ENCODE assay signal across 14 cellular contexts in the genomic region with DNA sequence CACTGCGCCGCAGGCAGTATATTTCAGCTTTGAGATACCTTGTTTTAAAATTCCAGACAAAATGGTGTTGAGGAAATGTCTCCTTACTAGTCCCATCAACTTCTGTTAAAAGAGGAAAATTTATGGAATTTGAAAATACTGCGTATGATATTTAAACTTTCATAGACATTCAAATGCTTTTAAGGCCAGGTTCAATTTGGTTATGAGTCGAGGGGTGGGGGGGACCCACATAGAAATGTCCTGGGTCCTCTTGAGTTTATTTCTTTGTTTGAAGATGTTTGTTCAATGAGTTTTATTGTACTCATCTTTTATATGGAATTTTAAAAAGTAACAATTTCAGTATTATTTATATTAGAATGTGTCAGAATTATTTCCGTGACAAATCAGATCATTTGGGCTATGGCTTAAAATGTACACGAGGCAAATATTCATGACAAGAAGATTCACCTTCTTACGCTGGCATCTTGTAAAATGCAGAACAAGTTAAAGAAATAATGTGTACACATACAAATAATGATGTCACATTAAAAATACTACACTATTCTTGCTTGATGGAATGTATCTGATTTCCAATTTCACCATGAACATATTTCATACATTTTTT. TPM values are rescaled to one million over a fixed set of nuclear protein-coding genes. Genes with fewer than 3 reads are reported as not detected.
DNase-seq lines count a peak whose midpoint lies in the region; ATAC-seq, FAIRE-seq and TF ChIP-seq lines count a peak whose summit lies in the region.
"Had no signal": no experiment of that assay in that cellular context is flagged by ENCODE, and none has a peak within 500 bp of the region (broad histone marks: within the 10 kb centered on the region; RNA-seq: fewer than 3 reads in every experiment).

No MANE protein-coding gene starts in this region.

- H3K9me3 Mint-ChIP-seq in activated T-cell treated with anti-CD3 and anti-CD28 coated beads, Interleukin-2, amount 50 U/mL, for 4 hours = no peaks in the 10 kb centered on the region

- H3K9ac ChIP-seq in SU-DHL-6 (ENCODE audit: low read length) (peak overlapping the region; percentile 72), HepG2 (ENCODE audit: insufficient read depth, low read depth, low read length) (no peak overlapping the region)

- H2AFZ ChIP-seq in SU-DHL-6 (ENCODE audit: low read depth, low read length, severe bottlenecking) (no peak overlapping the region), HepG2 (ENCODE audit: low read length) (no peak overlapping the region)

- intact Hi-C loops in HepG2 (cut with micrococcal nuclease; ENCODE audit: unreplicated experiment) = no loop called here

- H3K9me3 ChIP-seq in SU-DHL-6 (ENCODE audit: insufficient read depth, low read length) (no peaks in the 10 kb centered on the region), HepG2 (ENCODE audit: low read length) (no peaks in the 10 kb centered on the region), suprapubic skin (no peaks in the 10 kb centered on the region)
- H3K9me3 ChIP-seq: body of pancreas had no signal

- TF ChIP-seq RAD21 in HepG2 (CRISPR knock-in tag; IDR thresholded peaks at IDR 0.05) = no peak

- H3K27me3 Mint-ChIP-seq in activated T-cell treated with anti-CD3 and anti-CD28 coated beads, Interleukin-2, amount 50 U/mL, for 4 hours (ENCODE audit: low read depth) = no peaks in the 10 kb centered on the region

- H3K4me2 ChIP-seq in SU-DHL-6 (ENCODE audit: low read depth, low read length, poor library complexity, severe bottlenecking) (peak overlapping the region; percentile 91), HepG2 (ENCODE audit: low read depth, low read length) (no peak overlapping the region)

- BruUV-seq in HepG2 (replicated peaks; lab: Mats Ljungman, UMichigan) = no TSS peak

- peaks cover 25% of the 10 kb centered on the region for H3K36me3 Mint-ChIP-seq in activated T-cell treated with anti-CD3 and anti-CD28 coated beads, Interleukin-2, amount 50 U/mL, for 4 hours (ENCODE audit: insufficient read depth)

- WGBS in HepG2 (ENCODE audit: low lambda C conversion rate) = 51% methylated on average over 7 of the region's 7 CpGs
- WGBS in suprapubic skin = 74% methylated on average over 7 of the region's 7 CpGs

- POLR2A ChIA-PET in HepG2 (lab: Yijun Ruan, JAX) = no interaction called here

- H3K4me3 ChIP-seq in SU-DHL-6 (ENCODE audit: insufficient read depth, low read length, poor library complexity, severe bottlenecking) = peak overlapping the region; percentile 81
- no peak overlapping the region for H3K4me3 ChIP-seq in HepG2 (replicated peaks in 1 of 3; ENCODE audit: insufficient read depth in 1 of 3, low read depth in 2 of 3, low read length in 3 of 3)
- H3K4me3 ChIP-seq in suprapubic skin = peak overlapping the region; percentile 57
- H3K4me3 ChIP-seq: body of pancreas had no signal

- TF ChIP-seq CTCF in SU-DHL-6 (IDR thresholded peaks at IDR 0.05; ENCODE audit: insufficient read depth, low read length, poor library complexity, severe bottlenecking) = no peak
- no peak for TF ChIP-seq CTCF in HepG2 (CRISPR knock-in tag; IDR thresholded peaks at IDR 0.05)
- TF ChIP-seq CTCF in suprapubic skin (IDR thresholded peaks at IDR 0.05) = no peak

- H3K27ac ChIP-seq in SU-DHL-6 (ENCODE audit: low read depth, low read length) = peak overlapping the region; percentile 93
- H3K27ac ChIP-seq in HepG2 (ENCODE audit: extremely low read length, insufficient read depth, low read length) = no peak overlapping the region
- peak overlapping the region; percentile 70 for H3K27ac ChIP-seq in suprapubic skin

- TF ChIP-seq POLR2A in HepG2 (IDR thresholded peaks at IDR 0.05; ENCODE audit: insufficient read depth in 1 of 2, low read depth in 2 of 2, low read length in 2 of 2) (no peak), suprapubic skin (IDR thresholded peaks at IDR 0.05) (no peak)

- H3K27me3 ChIP-seq in SU-DHL-6 (ENCODE audit: low read length) = no peaks in the 10 kb centered on the region
- peaks cover 5 to 60% of the 10 kb centered on the region in 2 experiments; a peak in 4 of 5 replicates for H3K27me3 ChIP-seq in HepG2 (ENCODE audit: control insufficient read depth in 1 of 2, insufficient read depth in 2 of 2, low read length in 2 of 2)
- H3K27me3 ChIP-seq in suprapubic skin = peaks cover 49% of the 10 kb centered on the region

- peaks cover 59% of the 10 kb centered on the region for H3K79me2 ChIP-seq in SU-DHL-6 (ENCODE audit: insufficient read depth, low read length)
- no peaks in the 10 kb centered on the region for H3K79me2 ChIP-seq in HepG2 (ENCODE audit: insufficient read depth, low read length)

- in situ Hi-C loops in HepG2 (cut with HindIII; ENCODE audit: extremely low pct_ligation_motif_present, low pct_unique_long_range_greater_than_20kb) = no loop called here

- peaks cover 47% of the 10 kb centered on the region for H3K4me1 Mint-ChIP-seq in activated T-cell treated with anti-CD3 and anti-CD28 coated beads, Interleukin-2, amount 50 U/mL, for 4 hours (ENCODE audit: low read depth)

- DNase-seq in activated T-cell treated with anti-CD3 and anti-CD28 coated beads, Interleukin-2, amount 50 U/mL, for 4 hours = no peak
- DNase-seq in activated T-cell treated with anti-CD3 and anti-CD28 coated beads, Interleukin-2, amount 50 U/mL, for 1 hour = no peak
- DNase-seq in HepG2 (ENCODE audit: low spot score) (no peak), suprapubic skin (ENCODE audit: low spot score in 2 of 2) (no peak), putamen (ENCODE audit: low spot score) (no peak)
- DNase-seq: body of pancreas, GDM1, NCI-H2171 had no signal

- H4K20me1 ChIP-seq in SU-DHL-6 (ENCODE audit: low read depth, low read length) (no peaks in the 10 kb centered on the region), HepG2 (ENCODE audit: insufficient read depth, low read length) (no peaks in the 10 kb centered on the region)

- ATAC-seq in activated T-cell treated with anti-CD3 and anti-CD28 coated beads, Interleukin-2, amount 50 U/mL, for 4 hours = no peak
- ATAC-seq in HepG2 = no peak
- ATAC-seq in GM18502 (IDR thresholded peaks at IDR 0.05; ENCODE audit: poor library complexity, unreplicated experiment) = no peak
- no peak for ATAC-seq in HG02938 (IDR thresholded peaks at IDR 0.05; ENCODE audit: unreplicated experiment)
- ATAC-seq: body of pancreas had no signal

- no peak for FAIRE-seq in HepG2 (lab: Jason Lieb, UNC)
- FAIRE-seq: keratinocyte had no signal

- H3K9me2 ChIP-seq in SU-DHL-6 (replicated peaks; ENCODE audit: insufficient read depth, low read length) = no peaks in the 10 kb centered on the region

- no peaks in the 10 kb centered on the region for H3K4me1 ChIP-seq in HepG2 (ENCODE audit: insufficient read depth, low read length)
- peaks cover 10% of the 10 kb centered on the region for H3K4me1 ChIP-seq in suprapubic skin

- CTCF ChIA-PET in HepG2 (lab: Yijun Ruan, JAX; ENCODE audit: low intra/inter-chr PET ratio, low total read pairs) = no interaction called here

- H3F3A ChIP-seq in SU-DHL-6 (ENCODE audit: insufficient read depth) = peaks cover 74% of the 10 kb centered on the region

- peaks cover 5% of the 10 kb centered on the region; the same call in 1 of the 2 replicates for H3K36me3 ChIP-seq in SU-DHL-6 (ENCODE audit: low read length)
- no peaks in the 10 kb centered on the region for H3K36me3 ChIP-seq in HepG2 (replicated peaks in 1 of 2; ENCODE audit: control insufficient read depth in 1 of 2, insufficient read depth in 2 of 2, low read length in 2 of 2)
- H3K36me3 ChIP-seq in suprapubic skin = no peaks in the 10 kb centered on the region

- H3K4me3 Mint-ChIP-seq in activated T-cell treated with anti-CD3 and anti-CD28 coated beads, Interleukin-2, amount 50 U/mL, for 4 hours = peak overlapping the region; percentile 97

- TF ChIP-seq EP300 in HepG2 (IDR thresholded peaks at IDR 0.05; ENCODE audit: low read depth in 2 of 2, low read length in 2 of 2) (no peak), HepG2 (CRISPR knock-in tag; IDR thresholded peaks at IDR 0.05; ENCODE audit: borderline replicate concordance) (no peak), suprapubic skin (IDR thresholded peaks at IDR 0.05) (no peak)

TF ChIP-seq in HepG2, 621 proteins besides CTCF, POLR2A, EP300 and RAD21:
- TF ChIP-seq SRSF1 (optimal IDR thresholded peaks at IDR 0.05; ENCODE audit: low read depth, low read length) (no peak), CREB1 (IDR thresholded peaks at IDR 0.05) (0 out of 2 replicates have a peak, but pooled peaks have one; percentile 5), CREB1 (CRISPR knock-in tag; IDR thresholded peaks at IDR 0.05) (no peak)

RNA-seq across cellular contexts. Expression of a gene that starts 1.3 kb away (rescaled TPM):
- total RNA-seq in activated T-cell treated with anti-CD3 and anti-CD28 coated beads, Interleukin-2, amount 50 U/mL, for 4 hours = 100 to 1,000 TPM; 168 to 229 (median 228) TPM
- total RNA-seq in HepG2 (2016; rRNA removed; fragmentation: Illumina TruSeq; extraction: Trizol) (not detected in 2 replicates), suprapubic skin (10 to 100 TPM in 1 of 4 donors, 1 to 10 TPM in 3; 3.2 to 17.5 (median 6.2) TPM)
- not detected in 2 replicates for total RNA-seq in HepG2 (2016; cell fraction: cytosol; rRNA removed; fragmentation: Illumina TruSeq; extraction: Trizol; ENCODE audit: low read depth)
- not detected in 2 replicates for total RNA-seq in HepG2 (2016; cell fraction: insoluble cytoplasmic fraction; rRNA removed; fragmentation: Illumina TruSeq; extraction: Trizol)
- not detected in 2 replicates for total RNA-seq in HepG2 (2016; cell fraction: membrane; rRNA removed; fragmentation: Illumina TruSeq; extraction: Trizol)
- not detected in 2 replicates for total RNA-seq in HepG2 (2016; cell fraction: nucleus; rRNA removed; fragmentation: Illumina TruSeq; extraction: Trizol)
- not detected in 2 replicates for polyA plus RNA-seq in HepG2 (2011; rRNA removed)
- polyA plus RNA-seq in HepG2 (2011; cell fraction: cytosol; rRNA removed) = 0.01 TPM in 1 of 2 replicates, not detected in the other
- not detected in 2 replicates for polyA plus RNA-seq in HepG2 (2011; cell fraction: nucleus; rRNA removed)
- polyA plus RNA-seq in HepG2 (2012) = not detected in 2 replicates
- polyA plus RNA-seq in HepG2 (2016; cell fraction: cytosol; fragmentation: Illumina TruSeq; extraction: Trizol; ENCODE audit: low read depth) = not detected in 2 replicates
- polyA plus RNA-seq in HepG2 (2016; cell fraction: insoluble cytoplasmic fraction; fragmentation: Illumina TruSeq; extraction: Trizol; ENCODE audit: low read depth) = not detected in 2 replicates
- polyA plus RNA-seq in HepG2 (2016; cell fraction: membrane; fragmentation: Illumina TruSeq; extraction: Trizol; ENCODE audit: low read depth) = not detected in 2 replicates
- not detected in 2 replicates for polyA plus RNA-seq in HepG2 (2016; cell fraction: nucleus; fragmentation: Illumina TruSeq; extraction: Trizol; ENCODE audit: insufficient read depth, low read depth)
- 0.06 and 0.23 TPM in 2 replicates for polyA minus RNA-seq in HepG2 (2011; rRNA and poly(A)+ RNA removed; ENCODE audit: low replicate concordance)
- polyA minus RNA-seq in HepG2 (2011; cell fraction: cytosol; rRNA and poly(A)+ RNA removed) = not detected in 2 replicates
- polyA minus RNA-seq in HepG2 (2011; cell fraction: nucleus; rRNA and poly(A)+ RNA removed) = not detected in 2 replicates
- total RNA-seq: fibroblast of lung, HT-29 had no signal
- polyA plus RNA-seq: keratinocyte had no signal

Comparison
In these comparisons a context has a peak if more than half of its experiments do, and no peak if none do; other contexts are left out.
1. H3K4me3 ChIP-seq: peak in SU-DHL-6 (single experiment) and suprapubic skin (single experiment); none in HepG2 (0 of 3).
2. RNA of a gene that starts 1.3 kb away (total RNA-seq): 168 to 229 TPM in activated T-cell treated with anti-CD3 and anti-CD28 coated beads, Interleukin-2, amount 50 U/mL, for 4 hours; 3.2 to 17.5 TPM in suprapubic skin and not detected in HepG2; every median in the first group is over 4 times any median in the second.